Comparison of ENCODE assay signal across 22 cellular contexts in genomic region chr18:23057096-23057495, GRCh38.
"Had no signal": no experiment of that assay in that cellular context is flagged by ENCODE, and none has a peak within 500 bp of the region (broad histone marks: within the 10 kb centered on the region; RNA-seq: fewer than 3 reads in every experiment).

No MANE protein-coding gene starts in this region.

- H3K4me3 ChIP-seq: adrenal gland, MG63 had no signal

- H3K4me3 Mint-ChIP-seq: activated CD8-positive, alpha-beta T cell treated with anti-CD3 and anti-CD28 coated beads, Interleukin-2, amount 10 ng/mL, durations not matched to agents 7 days and 5 days; activated naive CD8-positive, alpha-beta T cell treated with anti-CD3 and anti-CD28 coated beads, Interleukin-2, amount 10 ng/mL, durations not matched to agents 7 days and 5 days; T-helper 1 cell treated with Interleukin-12 subunit alpha and Interleukin-12 subunit beta and Interleukin-4 antibody, amounts not matched to agents 30 μg/mL and 1 μg/mL, for 36 hours had no signal

- H3K27ac Mint-ChIP-seq: activated CD8-positive, alpha-beta T cell treated with anti-CD3 and anti-CD28 coated beads, Interleukin-2, amount 10 ng/mL, durations not matched to agents 7 days and 5 days; activated naive CD8-positive, alpha-beta T cell treated with anti-CD3 and anti-CD28 coated beads, Interleukin-2, amount 10 ng/mL, durations not matched to agents 7 days and 5 days; T-helper 1 cell treated with Interleukin-12 subunit alpha and Interleukin-12 subunit beta and Interleukin-4 antibody, amounts not matched to agents 30 μg/mL and 1 μg/mL, for 36 hours had no signal

- H3K27ac ChIP-seq: adrenal gland had no signal

- H3K9me3 Mint-ChIP-seq: activated naive CD8-positive, alpha-beta T cell treated with anti-CD3 and anti-CD28 coated beads, Interleukin-2, amount 10 ng/mL, durations not matched to agents 7 days and 5 days; T-helper 1 cell treated with Interleukin-12 subunit alpha and Interleukin-12 subunit beta and Interleukin-4 antibody, amounts not matched to agents 30 μg/mL and 1 μg/mL, for 36 hours had no signal

- H3K9me3 ChIP-seq: adrenal gland, MG63 had no signal

- H3K36me3 Mint-ChIP-seq: activated naive CD8-positive, alpha-beta T cell treated with anti-CD3 and anti-CD28 coated beads, Interleukin-2, amount 10 ng/mL, durations not matched to agents 7 days and 5 days had no signal

- H3K36me3 ChIP-seq: adrenal gland, MG63 had no signal

- DNase-seq: activated CD4-positive, CD25-positive, alpha-beta regulatory T cell; activated CD8-positive, alpha-beta memory T cell treated with anti-CD3 and anti-CD28 coated beads, Interleukin-2, amount 50 U/mL, for 48 hours; activated CD8-positive, alpha-beta T cell treated with anti-CD3 and anti-CD28 coated beads, Interleukin-2, amount 10 ng/mL, durations not matched to agents 7 days and 5 days; activated naive CD4-positive, alpha-beta T cell treated with anti-CD3 and anti-CD28 coated beads, Interleukin-2, amount 50 U/mL, for 16 hours; activated naive CD8-positive, alpha-beta T cell treated with anti-CD3 and anti-CD28 coated beads, Interleukin-2, amount 10 ng/mL, durations not matched to agents 7 days and 5 days; activated T-cell treated with anti-CD3 and anti-CD28 coated beads, Interleukin-2, amount 50 U/mL, for 1 hour; adrenal gland; anterior cingulate cortex; cerebellar nuclear complex; MG63; MV-4-11; NCI-H1092 treated with DMSO at 0.1 percent for 48 hours; NCI-H1417 treated with DMSO at 0.1 percent for 48 hours; NCI-H1694; NCI-H2029; NCI-H2107; NCI-H2171 treated with DMSO at 0.1 percent for 48 hours; NCI-H226; T-helper 9 cell had no signal

- FAIRE-seq: colon, TTC549 had no signal

- H3K27me3 ChIP-seq: adrenal gland, MG63 had no signal
